7 cellular contexts compared by ENCODE assay signal in genomic region chr1:46302091-46303037, GRCh38. TPM values are rescaled to one million over a fixed set of nuclear protein-coding genes. Genes with fewer than 3 reads are reported as not detected.
DNase-seq lines count a peak whose midpoint lies in the region; ATAC-seq, FAIRE-seq and TF ChIP-seq lines count a peak whose summit lies in the region.

No MANE protein-coding gene starts in this region.

- H3K9ac ChIP-seq in mucosa of rectum (ENCODE audit: low read depth in 1 of 2, low read length in 2 of 2), result peak overlapping the region; percentile 91 to 94

- peaks cover 28 to 55% of the 10 kb centered on the region in 2 donors for H3K4me1 Mint-ChIP-seq in stimulated activated naive B cell treated with anti-CD40 and anti-IgM and Interleukin-4, amounts not matched to agents 10 μg/mL and 1 μg/mL and 100 μg/mL, for 72 hours

- peaks cover 14 to 27% of the 10 kb centered on the region in 2 donors for H3K4me1 ChIP-seq in mucosa of rectum (ENCODE audit: control insufficient read depth in 2 of 2, insufficient read depth in 2 of 2, low read length in 2 of 2)

- H3K4me3 ChIP-seq in epithelial cell of proximal tubule (ENCODE audit: low read depth, low read length) (peak overlapping the region; percentile 71), mucosa of rectum (ENCODE audit: low read length in 2 of 2) (peak overlapping the region; percentile 97 to 98)

- TF ChIP-seq POLR2A in GM12892 (IDR thresholded peaks at IDR 0.05; ENCODE audit: low read depth, low read length), result no peak

- H3K27me3 ChIP-seq in mucosa of rectum (ENCODE audit: control insufficient read depth in 2 of 2, insufficient read depth in 2 of 2, low read length in 2 of 2), result no peaks in the 10 kb centered on the region

- H3K9me3 ChIP-seq in mucosa of rectum (ENCODE audit: control insufficient read depth in 2 of 2, low read length in 2 of 2), result no peaks in the 10 kb centered on the region

- peaks cover 7 to 10% of the 10 kb centered on the region in 2 donors for H3K36me3 ChIP-seq in mucosa of rectum (ENCODE audit: control insufficient read depth in 2 of 2, insufficient read depth in 2 of 2, low read length in 2 of 2)

- H3K9me3 Mint-ChIP-seq in stimulated activated naive B cell treated with anti-CD40 and anti-IgM and Interleukin-4, amounts not matched to agents 10 μg/mL and 1 μg/mL and 100 μg/mL, for 72 hours, result no peaks in the 10 kb centered on the region

- H3K4me3 Mint-ChIP-seq in stimulated activated naive B cell treated with anti-CD40 and anti-IgM and Interleukin-4, amounts not matched to agents 10 μg/mL and 1 μg/mL and 100 μg/mL, for 72 hours, result peak overlapping the region; percentile 92 to 100

- peak overlapping the region; percentile 94 to 96 for H3K27ac ChIP-seq in mucosa of rectum (ENCODE audit: low read depth in 2 of 2, low read length in 2 of 2)

- H3K27ac Mint-ChIP-seq in stimulated activated naive B cell treated with anti-CD40 and anti-IgM and Interleukin-4, amounts not matched to agents 10 μg/mL and 1 μg/mL and 100 μg/mL, for 72 hours, result peak overlapping the region; percentile 99

- no peak for FAIRE-seq in GM12892 (lab: Jason Lieb, UNC)

- no peak for TF ChIP-seq CTCF in epithelial cell of proximal tubule (conservative IDR thresholded peaks at IDR 0.05; ENCODE audit: low read depth, low read length)

- DNase-seq in GM12892 (ENCODE audit: insufficient read length) (peak; percentile 76), NCI-H446 treated with DMSO at 0.1 percent for 48 hours (lab: John Stamatoyannopoulos, UW) (peak; percentile 1), activated T-cell treated with anti-CD3 and anti-CD28 coated beads for 4 hours (peak; percentile 21), epithelial cell of proximal tubule (ENCODE audit: low read depth) (no peak)
- DNase-seq in stimulated activated naive B cell treated with anti-CD40 and anti-IgM and Interleukin-4, amounts not matched to agents 10 μg/mL and 1 μg/mL and 100 μg/mL, for 72 hours, result peak; percentile 59

- peaks cover 42 to 43% of the 10 kb centered on the region in 2 donors for H3K36me3 Mint-ChIP-seq in stimulated activated naive B cell treated with anti-CD40 and anti-IgM and Interleukin-4, amounts not matched to agents 10 μg/mL and 1 μg/mL and 100 μg/mL, for 72 hours

- peak; percentile 22 for ATAC-seq in HG02571 (IDR thresholded peaks at IDR 0.05; ENCODE audit: unreplicated experiment)
- ATAC-seq in stimulated activated naive B cell treated with anti-CD40 and anti-IgM and Interleukin-4, amounts not matched to agents 10 μg/mL and 1 μg/mL and 100 μg/mL, for 72 hours (replicated peaks), result peak; percentile 52 to 56

- no peaks in the 10 kb centered on the region for H3K27me3 Mint-ChIP-seq in stimulated activated naive B cell treated with anti-CD40 and anti-IgM and Interleukin-4, amounts not matched to agents 10 μg/mL and 1 μg/mL and 100 μg/mL, for 72 hours

RNA-seq across cellular contexts. Expression of gene LRRC41, which starts 1.1 kb away (rescaled TPM):
- polyA plus RNA-seq in GM12892 (2012; ENCODE audit: missing spikeins), result 51.2 TPM
- 104 and 105 TPM in 2 replicates for total RNA-seq in epithelial cell of proximal tubule

RNA-seq across cellular contexts. Expression of gene UQCRH, which starts 1.1 kb away (rescaled TPM):
- 1,313 TPM for polyA plus RNA-seq in GM12892 (2012; ENCODE audit: missing spikeins)
- 545 and 884 TPM in 2 replicates for total RNA-seq in epithelial cell of proximal tubule

RNA-seq across cellular contexts. Expression of gene NSUN4, which starts 38.2 kb away (rescaled TPM):
- 19.6 TPM for polyA plus RNA-seq in GM12892 (2012; ENCODE audit: missing spikeins)
- total RNA-seq in epithelial cell of proximal tubule, result 16.2 and 17.2 TPM in 2 replicates

RNA-seq across cellular contexts. Expression of gene RAD54L, which starts 54.8 kb away (rescaled TPM):
- 16.1 TPM for polyA plus RNA-seq in GM12892 (2012; ENCODE audit: missing spikeins)
- 23.6 and 30.6 TPM in 2 replicates for total RNA-seq in epithelial cell of proximal tubule
